ENCODE assay signal across 27 cellular contexts in genomic region chr10:72855129-72855528, GRCh38. TPM values are rescaled to one million over a fixed set of nuclear protein-coding genes. Genes with fewer than 3 reads are reported as not detected.
"Had no signal": no experiment of that assay in that cellular context is flagged by ENCODE, and none has a peak within 500 bp of the region (broad histone marks: within the 10 kb centered on the region; RNA-seq: fewer than 3 reads in every experiment).

No MANE protein-coding gene starts in this region.

- H3K4me3 ChIP-seq: stomach, suprapubic skin, testis, thoracic aorta, thyroid gland, tibial artery, tibial nerve, transverse colon, upper lobe of left lung, upper lobe of right lung, uterus, vagina had no signal

- H3K27ac ChIP-seq: stomach, suprapubic skin, testis, thoracic aorta, thyroid gland, tibial artery, tibial nerve, transverse colon, upper lobe of left lung, upper lobe of right lung, uterus, vagina had no signal

- H3K9me3 ChIP-seq: suprapubic skin, testis, thoracic aorta, thyroid gland, tibial artery, transverse colon, upper lobe of right lung, uterus, vagina had no signal

- ATAC-seq: stimulated activated effector memory CD8-positive, alpha-beta T cell treated with anti-CD3 and anti-CD28 coated beads, Interleukin-12 subunit alpha, Interleukin-12 subunit beta, amount 100 ng/mL, for 72 hours; stimulated activated memory B cell treated with anti-CD40 and anti-IgM and Interleukin-4, amounts not matched to agents 10 μg/mL and 1 μg/mL and 100 μg/mL, for 72 hours; stimulated activated naive B cell treated with anti-CD40 and anti-IgM and Interleukin-4, amounts not matched to agents 10 μg/mL and 1 μg/mL and 100 μg/mL, for 72 hours; stimulated activated naive CD8-positive, alpha-beta T cell treated with anti-CD3 and anti-CD28 coated beads, Interleukin-15, amount 100 ng/mL, for 72 hours; stimulated activated naive CD8-positive, alpha-beta T cell treated with anti-CD3 and anti-CD28 coated beads, Interleukin-15, Interleukin-2, amounts not matched to agents 100 U/mL and 50 U/mL, for 24 hours; upper lobe of right lung had no signal

- DNase-seq: stimulated activated CD4-positive, alpha-beta T cell treated with anti-CD3 and anti-CD28 coated beads, Interleukin-2, amount 100 ng/mL, for 48 hours; stimulated activated CD4-positive, alpha-beta T cell treated with anti-CD3 and anti-CD28 coated beads, Interleukin-4, amount 100 ng/mL, for 1 hour; stimulated activated CD4-positive, alpha-beta T cell treated with anti-CD3 and anti-CD28 coated beads, Interleukin-4, amount 100 ng/mL, for 24 hours; stimulated activated CD4-positive, alpha-beta T cell treated with anti-CD3 and anti-CD28 coated beads, Interleukin-4, amount 100 ng/mL, for 4 hours; stimulated activated CD8-positive, alpha-beta memory T cell treated with anti-CD3 and anti-CD28 coated beads, Interleukin-4, amount 100 ng/mL, for 48 hours; stimulated activated naive B cell treated with anti-CD40 and anti-IgM and Interleukin-4, amounts not matched to agents 10 μg/mL and 1 μg/mL and 100 μg/mL, for 72 hours; stimulated activated naive CD4-positive, alpha-beta T cell; stimulated activated naive CD4-positive, alpha-beta T cell treated with Interleukin-2 at 50 U/mL for 16 hours; stimulated activated naive CD8-positive, alpha-beta T cell treated with anti-CD3 and anti-CD28 coated beads, Interleukin-15, amount 100 ng/mL, for 72 hours; stimulated activated naive CD8-positive, alpha-beta T cell treated with anti-CD3 and anti-CD28 coated beads, Interleukin-15, Interleukin-2, amounts not matched to agents 100 U/mL and 50 U/mL, for 24 hours; stomach; substantia nigra; testis; thyroid gland; tibial artery; transverse colon; trophoblast cell; upper lobe of left lung; upper lobe of right lung; uterus had no signal

- H3K27me3 ChIP-seq: stomach, suprapubic skin, testis, thyroid gland, tibial artery, tibial nerve, transverse colon, upper lobe of left lung, upper lobe of right lung, uterus, vagina had no signal

- H3K4me1 ChIP-seq: stomach, suprapubic skin, testis, thyroid gland, tibial artery, tibial nerve, transverse colon, upper lobe of left lung, upper lobe of right lung, uterus, vagina had no signal

- H3K36me3 ChIP-seq: suprapubic skin, thoracic aorta, thyroid gland, tibial nerve, uterus, vagina had no signal

RNA-seq across cellular contexts. Expression of gene OIT3, which starts 38.4 kb away (rescaled TPM):
- total RNA-seq: subcutaneous adipose tissue, suprapubic skin, thoracic aorta, tibial nerve, upper lobe of right lung, vagina had no signal
